1 cellular context compared by ENCODE assay signal in the genomic region with DNA sequence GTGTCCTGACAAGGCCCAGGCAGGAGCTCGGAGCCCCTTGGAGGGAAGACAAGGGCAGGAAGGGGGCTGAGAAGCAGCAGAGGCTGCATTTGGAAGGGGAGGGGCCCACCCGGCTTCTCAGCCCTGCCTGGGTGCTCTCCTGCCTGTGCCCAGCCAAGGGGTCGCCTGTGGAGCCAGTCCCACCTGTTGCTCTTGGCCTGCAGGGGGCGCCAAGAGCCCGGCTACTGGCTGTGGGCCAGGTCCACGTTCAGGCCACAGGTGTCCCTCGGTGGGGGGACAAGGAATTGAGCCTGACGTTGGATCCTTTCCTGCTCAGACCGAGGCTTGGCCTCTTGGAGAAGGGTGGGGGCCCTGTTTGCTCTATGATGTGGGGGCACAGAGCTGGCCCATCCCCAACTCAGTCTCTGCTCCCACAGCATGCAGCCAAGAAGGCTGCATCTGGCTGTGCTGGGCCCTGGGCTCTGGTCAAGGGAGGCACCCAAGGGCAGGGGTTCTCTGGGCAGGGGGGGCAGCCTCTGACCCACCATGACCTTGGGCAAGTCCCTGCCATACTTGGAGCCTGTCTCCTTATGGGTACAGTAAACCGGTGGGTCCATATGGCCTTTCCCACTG.
TF ChIP-seq lines count a peak whose summit lies in the region.

No MANE protein-coding gene starts in this region.

TF ChIP-seq in H1, 55 proteins besides CTCF, POLR2A, EP300 and RAD21 (continued from another document):
- TF ChIP-seq, protein P1, sequence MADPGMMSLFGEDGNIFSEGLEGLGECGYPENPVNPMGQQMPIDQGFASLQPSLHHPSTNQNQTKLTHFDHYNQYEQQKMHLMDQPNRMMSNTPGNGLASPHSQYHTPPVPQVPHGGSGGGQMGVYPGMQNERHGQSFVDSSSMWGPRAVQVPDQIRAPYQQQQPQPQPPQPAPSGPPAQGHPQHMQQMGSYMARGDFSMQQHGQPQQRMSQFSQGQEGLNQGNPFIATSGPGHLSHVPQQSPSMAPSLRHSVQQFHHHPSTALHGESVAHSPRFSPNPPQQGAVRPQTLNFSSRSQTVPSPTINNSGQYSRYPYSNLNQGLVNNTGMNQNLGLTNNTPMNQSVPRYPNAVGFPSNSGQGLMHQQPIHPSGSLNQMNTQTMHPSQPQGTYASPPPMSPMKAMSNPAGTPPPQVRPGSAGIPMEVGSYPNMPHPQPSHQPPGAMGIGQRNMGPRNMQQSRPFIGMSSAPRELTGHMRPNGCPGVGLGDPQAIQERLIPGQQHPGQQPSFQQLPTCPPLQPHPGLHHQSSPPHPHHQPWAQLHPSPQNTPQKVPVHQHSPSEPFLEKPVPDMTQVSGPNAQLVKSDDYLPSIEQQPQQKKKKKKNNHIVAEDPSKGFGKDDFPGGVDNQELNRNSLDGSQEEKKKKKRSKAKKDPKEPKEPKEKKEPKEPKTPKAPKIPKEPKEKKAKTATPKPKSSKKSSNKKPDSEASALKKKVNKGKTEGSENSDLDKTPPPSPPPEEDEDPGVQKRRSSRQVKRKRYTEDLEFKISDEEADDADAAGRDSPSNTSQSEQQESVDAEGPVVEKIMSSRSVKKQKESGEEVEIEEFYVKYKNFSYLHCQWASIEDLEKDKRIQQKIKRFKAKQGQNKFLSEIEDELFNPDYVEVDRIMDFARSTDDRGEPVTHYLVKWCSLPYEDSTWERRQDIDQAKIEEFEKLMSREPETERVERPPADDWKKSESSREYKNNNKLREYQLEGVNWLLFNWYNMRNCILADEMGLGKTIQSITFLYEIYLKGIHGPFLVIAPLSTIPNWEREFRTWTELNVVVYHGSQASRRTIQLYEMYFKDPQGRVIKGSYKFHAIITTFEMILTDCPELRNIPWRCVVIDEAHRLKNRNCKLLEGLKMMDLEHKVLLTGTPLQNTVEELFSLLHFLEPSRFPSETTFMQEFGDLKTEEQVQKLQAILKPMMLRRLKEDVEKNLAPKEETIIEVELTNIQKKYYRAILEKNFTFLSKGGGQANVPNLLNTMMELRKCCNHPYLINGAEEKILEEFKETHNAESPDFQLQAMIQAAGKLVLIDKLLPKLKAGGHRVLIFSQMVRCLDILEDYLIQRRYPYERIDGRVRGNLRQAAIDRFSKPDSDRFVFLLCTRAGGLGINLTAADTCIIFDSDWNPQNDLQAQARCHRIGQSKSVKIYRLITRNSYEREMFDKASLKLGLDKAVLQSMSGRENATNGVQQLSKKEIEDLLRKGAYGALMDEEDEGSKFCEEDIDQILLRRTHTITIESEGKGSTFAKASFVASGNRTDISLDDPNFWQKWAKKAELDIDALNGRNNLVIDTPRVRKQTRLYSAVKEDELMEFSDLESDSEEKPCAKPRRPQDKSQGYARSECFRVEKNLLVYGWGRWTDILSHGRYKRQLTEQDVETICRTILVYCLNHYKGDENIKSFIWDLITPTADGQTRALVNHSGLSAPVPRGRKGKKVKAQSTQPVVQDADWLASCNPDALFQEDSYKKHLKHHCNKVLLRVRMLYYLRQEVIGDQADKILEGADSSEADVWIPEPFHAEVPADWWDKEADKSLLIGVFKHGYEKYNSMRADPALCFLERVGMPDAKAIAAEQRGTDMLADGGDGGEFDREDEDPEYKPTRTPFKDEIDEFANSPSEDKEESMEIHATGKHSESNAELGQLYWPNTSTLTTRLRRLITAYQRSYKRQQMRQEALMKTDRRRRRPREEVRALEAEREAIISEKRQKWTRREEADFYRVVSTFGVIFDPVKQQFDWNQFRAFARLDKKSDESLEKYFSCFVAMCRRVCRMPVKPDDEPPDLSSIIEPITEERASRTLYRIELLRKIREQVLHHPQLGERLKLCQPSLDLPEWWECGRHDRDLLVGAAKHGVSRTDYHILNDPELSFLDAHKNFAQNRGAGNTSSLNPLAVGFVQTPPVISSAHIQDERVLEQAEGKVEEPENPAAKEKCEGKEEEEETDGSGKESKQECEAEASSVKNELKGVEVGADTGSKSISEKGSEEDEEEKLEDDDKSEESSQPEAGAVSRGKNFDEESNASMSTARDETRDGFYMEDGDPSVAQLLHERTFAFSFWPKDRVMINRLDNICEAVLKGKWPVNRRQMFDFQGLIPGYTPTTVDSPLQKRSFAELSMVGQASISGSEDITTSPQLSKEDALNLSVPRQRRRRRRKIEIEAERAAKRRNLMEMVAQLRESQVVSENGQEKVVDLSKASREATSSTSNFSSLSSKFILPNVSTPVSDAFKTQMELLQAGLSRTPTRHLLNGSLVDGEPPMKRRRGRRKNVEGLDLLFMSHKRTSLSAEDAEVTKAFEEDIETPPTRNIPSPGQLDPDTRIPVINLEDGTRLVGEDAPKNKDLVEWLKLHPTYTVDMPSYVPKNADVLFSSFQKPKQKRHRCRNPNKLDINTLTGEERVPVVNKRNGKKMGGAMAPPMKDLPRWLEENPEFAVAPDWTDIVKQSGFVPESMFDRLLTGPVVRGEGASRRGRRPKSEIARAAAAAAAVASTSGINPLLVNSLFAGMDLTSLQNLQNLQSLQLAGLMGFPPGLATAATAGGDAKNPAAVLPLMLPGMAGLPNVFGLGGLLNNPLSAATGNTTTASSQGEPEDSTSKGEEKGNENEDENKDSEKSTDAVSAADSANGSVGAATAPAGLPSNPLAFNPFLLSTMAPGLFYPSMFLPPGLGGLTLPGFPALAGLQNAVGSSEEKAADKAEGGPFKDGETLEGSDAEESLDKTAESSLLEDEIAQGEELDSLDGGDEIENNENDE (IDR thresholded peaks at IDR 0.05; ENCODE audit: insufficient replicate concordance, low read length) = no peak
- TF ChIP-seq SIN3A (conservative IDR thresholded peaks at IDR 0.05 in 1 of 2, IDR thresholded peaks at IDR 0.05 in 1 of 2; ENCODE audit: low read depth in 1 of 2, low read length in 2 of 2) = 0 out of 4 replicates have a peak, but pooled peaks of 1 of the 2 experiments have one; percentile 28
